10 cellular contexts compared by ENCODE assay signal in genomic region chr3:124639406-124640237, GRCh38.
DNase-seq lines count a peak whose midpoint lies in the region; ATAC-seq and TF ChIP-seq lines count a peak whose summit lies in the region.
"Had no signal": no experiment of that assay in that cellular context is flagged by ENCODE, and none has a peak within 500 bp of the region (broad histone marks: within the 10 kb centered on the region; RNA-seq: fewer than 3 reads in every experiment).

No MANE protein-coding gene starts in this region.

- TF ChIP-seq CTCF in glutamatergic neuron (IDR thresholded peaks at IDR 0.05; ENCODE audit: partially characterized antibody, unreplicated experiment) (no peak), coronary artery (IDR thresholded peaks at IDR 0.05) (no peak)

- no peaks in the 10 kb centered on the region for H3K9me3 Mint-ChIP-seq in memory B cell
- peaks cover 7% of the 10 kb centered on the region for H3K9me3 Mint-ChIP-seq in glutamatergic neuron (ENCODE audit: unreplicated experiment)

- H3K4me1 Mint-ChIP-seq in memory B cell, result peaks cover 22% of the 10 kb centered on the region
- peaks cover 4% of the 10 kb centered on the region for H3K4me1 Mint-ChIP-seq in glutamatergic neuron (ENCODE audit: low read depth, unreplicated experiment)

- H3K4me3 Mint-ChIP-seq in memory B cell (peak overlapping the region; percentile 83), glutamatergic neuron (ENCODE audit: unreplicated experiment) (no peak overlapping the region)

- no peaks in the 10 kb centered on the region for H3K27me3 Mint-ChIP-seq in memory B cell
- peaks cover 3% of the 10 kb centered on the region for H3K27me3 Mint-ChIP-seq in glutamatergic neuron (ENCODE audit: unreplicated experiment)

- peak; percentile 77 for DNase-seq in NOMO-1 treated with DMSO at 0.1 percent for 48 hours (lab: John Stamatoyannopoulos, UW; ENCODE audit: unreplicated experiment)
- peak in 1 of 2 donors; percentile 21 for DNase-seq in memory B cell (ENCODE audit: low spot score in 2 of 2)
- no peak for DNase-seq in NCI-H2107 (lab: John Stamatoyannopoulos, UW)
- DNase-seq in glutamatergic neuron, result no peak
- no peak for DNase-seq in coronary artery (ENCODE audit: low spot score)
- DNase-seq: stimulated activated naive CD4-positive, alpha-beta T cell treated with Interleukin-2 at 50 U/mL for 16 hours had no signal

- H3K4me3 ChIP-seq in coronary artery, result no peak overlapping the region
- H3K4me3 ChIP-seq: SJSA1 had no signal

- H3K27ac Mint-ChIP-seq in memory B cell (peak overlapping the region; percentile 87), glutamatergic neuron (ENCODE audit: unreplicated experiment) (no peak overlapping the region)

- H3K36me3 Mint-ChIP-seq in memory B cell, result no peaks in the 10 kb centered on the region
- H3K36me3 Mint-ChIP-seq in glutamatergic neuron (ENCODE audit: unreplicated experiment), result no peaks in the 10 kb centered on the region

- ATAC-seq in GM18870 (IDR thresholded peaks at IDR 0.05; ENCODE audit: unreplicated experiment) (peak; percentile 49), HG02642 (IDR thresholded peaks at IDR 0.05; ENCODE audit: poor library complexity, unreplicated experiment) (peak; percentile 54), memory B cell (ENCODE audit: low read depth) (peak; percentile 85), HG02840 (IDR thresholded peaks at IDR 0.05; ENCODE audit: low FRiP score, unreplicated experiment) (no peak)

- H3K27ac ChIP-seq in coronary artery, result no peak overlapping the region
- H3K27ac ChIP-seq: SJSA1 had no signal
